In genomic region chr21:44573630-44574456, GRCh38 we compare ENCODE assay signal across 12 cellular contexts. TPM values are rescaled to one million over a fixed set of nuclear protein-coding genes. Genes with fewer than 3 reads are reported as not detected.
DNase-seq lines count a peak whose midpoint lies in the region; ATAC-seq, FAIRE-seq and TF ChIP-seq lines count a peak whose summit lies in the region.
"Not testable (repeated sequence)": the region's sequence is repeated elsewhere in the genome, so short reads cannot be mapped to it uniquely, and the experiment has no call there.
"Had no signal": no experiment of that assay in that cellular context is flagged by ENCODE, and none has a peak within 500 bp of the region (broad histone marks: within the 10 kb centered on the region; RNA-seq: fewer than 3 reads in every experiment).

A gene with protein sequence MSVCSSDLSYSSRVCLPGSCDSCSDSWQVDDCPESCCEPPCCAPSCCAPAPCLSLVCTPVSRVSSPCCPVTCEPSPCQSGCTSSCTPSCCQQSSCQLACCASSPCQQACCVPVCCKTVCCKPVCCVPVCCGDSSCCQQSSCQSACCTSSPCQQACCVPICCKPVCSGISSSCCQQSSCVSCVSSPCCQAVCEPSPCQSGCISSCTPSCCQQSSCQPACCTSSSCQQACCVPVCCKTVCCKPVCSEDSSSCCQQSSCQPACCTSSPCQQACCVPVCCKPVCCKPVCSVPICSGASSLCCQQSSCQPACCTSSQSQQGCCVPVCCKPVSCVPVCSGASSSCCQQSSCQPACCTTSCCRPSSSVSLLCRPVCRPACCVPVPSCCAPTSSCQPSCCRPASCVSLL (plus strand): TSS chr21:44573729. CDS start chr21:44573759, 30 bp downstream.

- not testable (repeated sequence) for BruUV-seq in PC-3 (replicated peaks; lab: Mats Ljungman, UMichigan)

- H3K4me2 ChIP-seq in PC-3 (ENCODE audit: low read length): peak within 1 kb of the TSS; percentile 34; the same call in 1 of the 2 replicates

- not testable (repeated sequence) for FAIRE-seq in kidney (lab: Jason Lieb, UNC)

- not testable (repeated sequence) for H3K4me3 ChIP-seq in PC-3 (ENCODE audit: low read length); kidney (ENCODE audit: low read length in 2 of 2); spleen
- peak within 1 kb of the TSS; percentile 3 to 36 for H3K4me3 ChIP-seq in duodenal mucosa (ENCODE audit: low read depth in 1 of 2, low read length in 2 of 2)

- H3K9ac ChIP-seq in PC-3 (ENCODE audit: low read length); duodenal mucosa (ENCODE audit: low read depth in 1 of 2, low read length in 2 of 2); kidney (ENCODE audit: low read length in 2 of 2): not testable (repeated sequence)

- WGBS in spleen, 5 donors: 66 to 78% (median 71%) methylated on average over 13 to 22 of the region's 25 CpGs

- not testable (repeated sequence) for H3K9me2 ChIP-seq in PC-3 (replicated peaks; ENCODE audit: low read length)

- H3K4me1 ChIP-seq in PC-3 (ENCODE audit: insufficient read depth, low read length); duodenal mucosa (ENCODE audit: control insufficient read depth in 1 of 2, insufficient read depth in 2 of 2, low read length in 2 of 2); kidney (ENCODE audit: control insufficient read depth in 1 of 2, insufficient read depth in 1 of 2, low read depth in 1 of 2, low read length in 2 of 2): not testable (repeated sequence)
- peaks cover 0 to 10% (median 4%) of the 10 kb centered on the region in 6 donors for H3K4me1 ChIP-seq in spleen

- POLR2A ChIA-PET in PC-3 (lab: Charles Lee; ENCODE audit: unreplicated experiment): interaction anchor here (0.6 kb wide), 1 partner anchor 110 kb away, joined by 3 read pairs; no protein-coding TSS in a partner anchor

- H3K27ac ChIP-seq in PC-3 (ENCODE audit: low read length); duodenal mucosa (ENCODE audit: low read depth, low read length); kidney (ENCODE audit: low read depth in 2 of 2, low read length in 2 of 2); spleen: not testable (repeated sequence)

- not testable (repeated sequence) for H3F3A ChIP-seq in PC-3 (ENCODE audit: low read length, unreplicated experiment)

- not testable (repeated sequence) for H4K20me1 ChIP-seq in PC-3 (ENCODE audit: low read length)

- peak; percentile 43; the same call in 1 of the 2 replicates for TF ChIP-seq EP300 in Ishikawa (IDR thresholded peaks at IDR 0.05; ENCODE audit: borderline replicate concordance)

- DNase-seq in COR-L47 (lab: John Stamatoyannopoulos, UW): peak; percentile 75
- not testable (repeated sequence) for DNase-seq in PC-3
- DNase-seq in activated T-cell treated with anti-CD3 and anti-CD28 coated beads, Interleukin-2, amount 50 U/mL, for 24 hours: peak; percentile 20
- peak; percentile 68 for DNase-seq in kidney
- DNase-seq in mucosa of gallbladder (ENCODE audit: low spot score): peak; percentile 4
- peak; percentile 73 for DNase-seq in spleen

- H3K27me3 Mint-ChIP-seq in activated T-cell treated with anti-CD3 and anti-CD28 coated beads, Interleukin-2, amount 50 U/mL, for 24 hours: not testable (repeated sequence)

- TF ChIP-seq RAD21 in Ishikawa (IDR thresholded peaks at IDR 0.05; ENCODE audit: low read depth): not testable (repeated sequence)

- not testable (repeated sequence) for H3K27ac Mint-ChIP-seq in activated T-cell treated with anti-CD3 and anti-CD28 coated beads, Interleukin-2, amount 50 U/mL, for 24 hours

- H3K9me3 ChIP-seq in PC-3 (ENCODE audit: low read length); duodenal mucosa (ENCODE audit: control insufficient read depth in 1 of 2, low read length in 2 of 2); kidney (ENCODE audit: control insufficient read depth in 1 of 2, low read length in 2 of 2): not testable (repeated sequence)
- peaks cover 3 to 37% (median 19%) of the 10 kb centered on the region in 8 donors for H3K9me3 ChIP-seq in spleen

- not testable (repeated sequence) for H3K79me2 ChIP-seq in PC-3 (ENCODE audit: low read length)

- H3K27me3 ChIP-seq in PC-3 (ENCODE audit: low read length); duodenal mucosa (ENCODE audit: control insufficient read depth in 1 of 2, insufficient read depth in 2 of 2, low read length in 2 of 2): not testable (repeated sequence)
- H3K27me3 ChIP-seq in spleen (replicated peaks in 1 of 7): peaks cover 0 to 24% (median 0%) of the 10 kb centered on the region in 7 donors

- H3K36me3 Mint-ChIP-seq in activated T-cell treated with anti-CD3 and anti-CD28 coated beads, Interleukin-2, amount 50 U/mL, for 24 hours (ENCODE audit: low read depth): not testable (repeated sequence)

- not testable (repeated sequence) for TF ChIP-seq CTCF in PC-3 (conservative IDR thresholded peaks at IDR 0.05; ENCODE audit: low read depth, low read length); kidney (IDR thresholded peaks at IDR 0.05; ENCODE audit: borderline replicate concordance, extremely low read depth, insufficient read depth); spleen (IDR thresholded peaks at IDR 0.05 in 8 of 11, conservative IDR thresholded peaks at IDR 0.05 in 3 of 11)

- not testable (repeated sequence) for H3K4me3 Mint-ChIP-seq in activated T-cell treated with anti-CD3 and anti-CD28 coated beads, Interleukin-2, amount 50 U/mL, for 24 hours

- not testable (repeated sequence) for H3K36me3 ChIP-seq in PC-3 (ENCODE audit: low read depth, low read length); duodenal mucosa (ENCODE audit: control insufficient read depth in 1 of 2, insufficient read depth in 2 of 2, low read length in 2 of 2); kidney (ENCODE audit: control insufficient read depth in 1 of 2, insufficient read depth in 2 of 2, low read length in 2 of 2); spleen

- peak within 1 kb of the TSS; percentile 48; the same call in 1 of the 2 replicates for H2AFZ ChIP-seq in PC-3 (ENCODE audit: low read length)

- not testable (repeated sequence) for H3K4me1 Mint-ChIP-seq in activated T-cell treated with anti-CD3 and anti-CD28 coated beads, Interleukin-2, amount 50 U/mL, for 24 hours (ENCODE audit: low read depth)

- CTCF ChIA-PET in PC-3 (lab: Charles Lee): interaction anchor here (0.7 to 1.5 kb wide), 2 partner anchors 10 to 169 kb away, joined by 3 to 4 read pairs; no protein-coding TSS in a partner anchor

- intact Hi-C loops in PC-3 (cut with micrococcal nuclease); kidney (cut with DNase I); spleen (cut with DNase I; ENCODE audit: low total_unique reads): not testable (repeated sequence)

- peak; percentile 8 for ATAC-seq in PC-3

- TF ChIP-seq POLR2A in spleen (IDR thresholded peaks at IDR 0.05): not testable (repeated sequence)

- peaks cover 11% of the 10 kb centered on the region for H3K9me3 Mint-ChIP-seq in activated T-cell treated with anti-CD3 and anti-CD28 coated beads, Interleukin-2, amount 50 U/mL, for 24 hours

TF ChIP-seq in Ishikawa, 13 proteins besides CTCF, POLR2A, EP300 and RAD21:
- TF ChIP-seq TCF12 (IDR thresholded peaks at IDR 0.05; ENCODE audit: low read depth) (peak; percentile 60), NFIC (IDR thresholded peaks at IDR 0.05) (peak; percentile 78), TEAD4 (IDR thresholded peaks at IDR 0.05) (peak; percentile 28; the same call in 1 of the 2 replicates)

RNA-seq across cellular contexts. Expression of the gene that starts here (rescaled TPM):
- not detected in 2 replicates for total RNA-seq in PC-3 (2014; rRNA removed)
- not detected for total RNA-seq in kidney
- polyA plus RNA-seq in kidney (ENCODE audit: insufficient read depth, low read depth, low replicate concordance): not detected
- not detected for total RNA-seq in mucosa of gallbladder
- not detected for total RNA-seq in spleen
- not detected for polyA plus RNA-seq in spleen
- total RNA-seq: A172, HFFc6, Peyer's patch had no signal
- polyA plus RNA-seq: AG04450 had no signal

Comparison
In these comparisons a context has a peak if more than half of its experiments do, and no peak if none do; other contexts are left out.
1. Peak in ATAC-seq and H3K4me2 ChIP-seq in PC-3; RNA of the gene not detected or under 1 TPM.
2. Peak in DNase-seq in kidney; RNA of the gene not detected or under 1 TPM.
3. Peak in DNase-seq in mucosa of gallbladder; RNA of the gene not detected or under 1 TPM.
4. Peak in DNase-seq in spleen; RNA of the gene not detected or under 1 TPM.